30 cellular contexts compared by ENCODE assay signal in genomic region chr1:197620660-197621273, GRCh38.
DNase-seq lines count a peak whose midpoint lies in the region; ATAC-seq and TF ChIP-seq lines count a peak whose summit lies in the region.
"Had no signal": no experiment of that assay in that cellular context is flagged by ENCODE, and none has a peak within 500 bp of the region (broad histone marks: within the 10 kb centered on the region; RNA-seq: fewer than 3 reads in every experiment).

No MANE protein-coding gene starts in this region.

- 75 to 90% methylated on average over 3 to 6 of the region's 7 CpGs for WGBS in endodermal cell (ENCODE audit: insufficient coverage in 1 of 2, insufficient read length in 1 of 2), 2 experiments

- H3K27me3 Mint-ChIP-seq in endodermal cell (ENCODE audit: insufficient read depth) = no peaks in the 10 kb centered on the region
- H3K27me3 Mint-ChIP-seq: activated CD4-positive, alpha-beta T cell treated with anti-CD3 and anti-CD28 coated beads, Interleukin-2, amount 10 ng/mL, durations not matched to agents 7 days and 5 days; activated T-cell treated with anti-CD3 and anti-CD28 coated beads, Interleukin-2, amount 50 U/mL, for 24 hours; naive B cell had no signal

- no peak overlapping the region for H3K4me3 Mint-ChIP-seq in endodermal cell
- H3K4me3 Mint-ChIP-seq: activated CD4-positive, alpha-beta T cell treated with anti-CD3 and anti-CD28 coated beads, Interleukin-2, amount 10 ng/mL, durations not matched to agents 7 days and 5 days; activated T-cell treated with anti-CD3 and anti-CD28 coated beads, Interleukin-2, amount 50 U/mL, for 24 hours; naive B cell; T-helper 2 cell treated with Interferon-gamma antibody and Interleukin-4, amounts not matched to agents 5 μg/mL and 100 μg/mL, for 36 hours had no signal

- no peak overlapping the region for H3K4me3 ChIP-seq in endodermal cell (ENCODE audit: low read length)
- H3K4me3 ChIP-seq: gastrocnemius medialis, GM12878, left lung, testis, uterus had no signal

- peak; percentile 65 for ATAC-seq in left lobe of liver
- ATAC-seq: gastrocnemius medialis; GM12878; left lung; stimulated activated naive CD8-positive, alpha-beta T cell treated with anti-CD3 and anti-CD28 coated beads, Interleukin-15, Interleukin-2, amounts not matched to agents 100 U/mL and 50 U/mL, for 24 hours had no signal

- H3K9me3 ChIP-seq in endodermal cell (ENCODE audit: control insufficient read depth, low read length) = no peaks in the 10 kb centered on the region
- H3K9me3 ChIP-seq: gastrocnemius medialis, left lung, neutrophil, testis, uterus had no signal

- no peaks in the 10 kb centered on the region for H3K27me3 ChIP-seq in endodermal cell (ENCODE audit: control insufficient read depth, insufficient read depth, low read length, poor library complexity, severe bottlenecking)
- H3K27me3 ChIP-seq: gastrocnemius medialis, left lung, neutrophil, testis, uterus had no signal

- no peak overlapping the region for H3K27ac Mint-ChIP-seq in endodermal cell
- H3K27ac Mint-ChIP-seq: activated CD4-positive, alpha-beta T cell treated with anti-CD3 and anti-CD28 coated beads, Interleukin-2, amount 10 ng/mL, durations not matched to agents 7 days and 5 days; activated T-cell treated with anti-CD3 and anti-CD28 coated beads, Interleukin-2, amount 50 U/mL, for 24 hours; naive B cell; T-helper 2 cell treated with Interferon-gamma antibody and Interleukin-4, amounts not matched to agents 5 μg/mL and 100 μg/mL, for 36 hours had no signal

- peaks cover 26% of the 10 kb centered on the region for H3K4me1 Mint-ChIP-seq in endodermal cell
- H3K4me1 Mint-ChIP-seq: activated CD4-positive, alpha-beta T cell treated with anti-CD3 and anti-CD28 coated beads, Interleukin-2, amount 10 ng/mL, durations not matched to agents 7 days and 5 days had no signal

- peak; percentile 9 for DNase-seq in COLO668 (lab: John Stamatoyannopoulos, UW; ENCODE audit: unreplicated experiment)
- peak; percentile 68 for DNase-seq in DMS53 treated with DMSO at 0.1 percent for 48 hours (lab: John Stamatoyannopoulos, UW; ENCODE audit: unreplicated experiment)
- DNase-seq in NCI-H774 (lab: John Stamatoyannopoulos, UW) = peak; percentile 61
- DNase-seq in left lobe of liver (ENCODE audit: low spot score) = no peak
- no peak for DNase-seq in NCI-H187 treated with DMSO at 0.1 percent for 48 hours (lab: John Stamatoyannopoulos, UW)
- no peak for DNase-seq in glomerular visceral epithelial cell (ENCODE audit: extremely low spot score)
- no peak for DNase-seq in stimulated activated CD4-positive, alpha-beta T cell treated with anti-CD3 and anti-CD28 coated beads, Interleukin-4, amount 100 ng/mL, for 24 hours
- no peak for DNase-seq in endodermal cell
- DNase-seq: activated CD4-positive, alpha-beta T cell treated with anti-CD3 and anti-CD28 coated beads, Interleukin-2, amount 10 ng/mL, durations not matched to agents 7 days and 5 days; activated gamma-delta T cell; activated T-cell treated with anti-CD3 and anti-CD28 coated beads, Interleukin-2, amount 50 U/mL, for 24 hours; C1 segment of cervical spinal cord; Calu3; central memory CD4-positive, alpha-beta T cell; dermis blood vessel endothelial cell; gastrocnemius medialis; GOT3; IMR-90; left lung; naive B cell; NCI-H1092 treated with DMSO at 0.1 percent for 48 hours; NCI-H2081; NCI-H510A; stimulated activated naive CD8-positive, alpha-beta T cell treated with anti-CD3 and anti-CD28 coated beads, Interleukin-15, Interleukin-2, amounts not matched to agents 100 U/mL and 50 U/mL, for 24 hours; testis; uterus; WERI-Rb-1 had no signal

- TF ChIP-seq CTCF in endodermal cell (conservative IDR thresholded peaks at IDR 0.05) = no peak

- no peak overlapping the region for H3K27ac ChIP-seq in endodermal cell (ENCODE audit: low read depth, low read length)
- H3K27ac ChIP-seq: gastrocnemius medialis, left lung, neutrophil, testis, uterus, WERI-Rb-1 had no signal

- H3K36me3 ChIP-seq in endodermal cell (ENCODE audit: control insufficient read depth, insufficient read depth, low read length) = no peaks in the 10 kb centered on the region
- H3K36me3 ChIP-seq: gastrocnemius medialis, uterus had no signal

- H3K9ac ChIP-seq in endodermal cell (ENCODE audit: extremely low read depth, low read length, poor library complexity, severe bottlenecking) = no peak overlapping the region

- no peaks in the 10 kb centered on the region for H3K36me3 Mint-ChIP-seq in endodermal cell (ENCODE audit: low read depth)
- H3K36me3 Mint-ChIP-seq: naive B cell had no signal

- H3K4me1 ChIP-seq in endodermal cell (ENCODE audit: control insufficient read depth, insufficient read depth, low read length) = peaks cover 4% of the 10 kb centered on the region
- H3K4me1 ChIP-seq: left lung, testis, uterus had no signal

- H3K9me3 Mint-ChIP-seq in endodermal cell = no peaks in the 10 kb centered on the region
- H3K9me3 Mint-ChIP-seq: activated CD4-positive, alpha-beta T cell treated with anti-CD3 and anti-CD28 coated beads, Interleukin-2, amount 10 ng/mL, durations not matched to agents 7 days and 5 days; activated T-cell treated with anti-CD3 and anti-CD28 coated beads, Interleukin-2, amount 50 U/mL, for 24 hours had no signal

Comparison
In these comparisons a context has a peak if more than half of its experiments do, and no peak if none do; other contexts are left out.
1. DNase-seq: peak in COLO668 (single experiment), DMS53 treated with DMSO at 0.1 percent for 48 hours (single experiment) and NCI-H774 (single experiment); none in left lobe of liver (single experiment), NCI-H187 treated with DMSO at 0.1 percent for 48 hours (single experiment), glomerular visceral epithelial cell (single experiment), stimulated activated CD4-positive, alpha-beta T cell treated with anti-CD3 and anti-CD28 coated beads, Interleukin-4, amount 100 ng/mL, for 24 hours (single experiment) and endodermal cell (single experiment).